In the genomic region with DNA sequence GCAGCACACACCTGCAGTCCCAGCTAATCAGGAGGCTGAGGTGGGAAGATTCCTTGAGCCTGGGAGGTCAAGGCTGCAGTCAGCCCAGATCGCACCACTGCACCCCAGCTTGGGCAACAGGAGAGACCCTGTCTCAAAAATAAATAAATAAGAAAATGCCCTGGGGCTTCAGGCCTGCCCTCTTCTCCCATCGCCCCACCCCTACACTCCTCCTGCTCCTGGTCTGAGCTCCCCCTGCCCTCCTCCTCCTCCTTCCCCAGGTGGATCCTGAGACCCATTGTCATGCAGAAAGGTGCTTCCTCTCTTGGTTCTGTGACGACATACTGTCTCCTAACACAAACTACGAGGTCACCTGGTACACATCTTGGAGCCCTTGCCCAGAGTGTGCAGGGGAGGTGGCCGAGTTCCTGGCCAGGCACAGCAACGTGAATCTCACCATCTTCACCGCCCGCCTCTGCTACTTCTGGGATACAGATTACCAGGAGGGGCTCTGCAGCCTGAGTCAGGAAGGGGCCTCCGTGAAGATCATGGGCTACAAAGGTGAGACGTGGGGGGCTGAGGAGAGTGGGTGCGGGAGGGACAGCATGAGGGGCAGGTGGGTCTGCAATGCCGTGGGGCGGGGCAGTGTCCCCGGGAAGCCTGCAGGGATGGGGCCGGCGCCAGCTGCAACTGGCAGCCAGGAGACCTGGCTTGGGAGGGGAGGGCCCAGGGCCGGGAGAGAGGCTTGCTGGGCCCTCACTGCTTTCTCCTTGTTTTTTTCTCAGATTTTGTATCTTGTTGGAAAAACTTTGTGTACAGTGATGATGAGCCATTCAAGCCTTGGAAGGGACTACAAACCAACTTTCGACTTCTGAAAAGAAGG, we compare ENCODE assay signal across 2 cellular contexts. TPM values are rescaled to one million over a fixed set of nuclear protein-coding genes. Genes with fewer than 3 reads are reported as not detected.
"Had no signal": no experiment of that assay in that cellular context is flagged by ENCODE, and none has a peak within 500 bp of the region (broad histone marks: within the 10 kb centered on the region; RNA-seq: fewer than 3 reads in every experiment).

No MANE protein-coding gene starts in this region.

RNA-seq across cellular contexts. Expression of a gene that starts 9.0 kb away (rescaled TPM):
- total RNA-seq: SJCRH30 had no signal

RNA-seq across cellular contexts. Expression of a gene that starts 10.7 kb away (rescaled TPM):
- total RNA-seq: body of pancreas, SJCRH30 had no signal

RNA-seq across cellular contexts. Expression of a gene that starts 45.4 kb away (rescaled TPM):
- total RNA-seq: SJCRH30 had no signal
